Comparison of ENCODE assay signal across 22 cellular contexts in genomic region chr20:32847964-32848363, GRCh38. TPM values are rescaled to one million over a fixed set of nuclear protein-coding genes. Genes with fewer than 3 reads are reported as not detected.
"Had no signal": no experiment of that assay in that cellular context is flagged by ENCODE, and none has a peak within 500 bp of the region (broad histone marks: within the 10 kb centered on the region; RNA-seq: fewer than 3 reads in every experiment).

No MANE protein-coding gene starts in this region.

- DNase-seq: activated CD4-positive, alpha-beta T cell treated with anti-CD3 and anti-CD28 coated beads, Interleukin-2, amount 10 ng/mL, durations not matched to agents 7 days and 5 days; activated CD4-positive, CD25-positive, alpha-beta regulatory T cell; activated CD8-positive, alpha-beta memory T cell treated with anti-CD3 and anti-CD28 coated beads, Interleukin-2, amount 10 ng/mL, durations not matched to agents 7 days and 5 days; activated gamma-delta T cell; activated T-cell treated with anti-CD3 and anti-CD28 coated beads, Interleukin-2, amount 50 U/mL, for 4 hours; central memory CD4-positive, alpha-beta T cell; dorsolateral prefrontal cortex; erythroblast; kidney; left lung; midbrain; stimulated activated CD4-positive, alpha-beta T cell treated with anti-CD3 and anti-CD28 coated beads, Interleukin-12 subunit alpha, Interleukin-12 subunit beta, amount 100 ng/mL, for 4 hours; stimulated activated CD4-positive, alpha-beta T cell treated with anti-CD3 and anti-CD28 coated beads, Interleukin-1b, Interleukin-23, amount 100 ng/mL, for 48 hours; stimulated activated CD8-positive, alpha-beta memory T cell treated with anti-CD3 and anti-CD28 coated beads, Interleukin-4, amount 100 ng/mL, for 48 hours; stimulated activated naive CD8-positive, alpha-beta T cell treated with anti-CD3 and anti-CD28 coated beads, Interleukin-15, Interleukin-2, amounts not matched to agents 100 U/mL and 50 U/mL, for 24 hours; substantia nigra; T-helper 9 cell; tibial artery had no signal

- H3K4me3 Mint-ChIP-seq: activated CD4-positive, alpha-beta T cell treated with anti-CD3 and anti-CD28 coated beads, Interleukin-2, amount 10 ng/mL, durations not matched to agents 7 days and 5 days; activated CD8-positive, alpha-beta memory T cell treated with anti-CD3 and anti-CD28 coated beads, Interleukin-2, amount 10 ng/mL, durations not matched to agents 7 days and 5 days; activated T-cell treated with anti-CD3 and anti-CD28 coated beads, Interleukin-2, amount 50 U/mL, for 4 hours; brain; neural progenitor cell had no signal

- H3K27ac Mint-ChIP-seq: activated CD8-positive, alpha-beta memory T cell treated with anti-CD3 and anti-CD28 coated beads, Interleukin-2, amount 10 ng/mL, durations not matched to agents 7 days and 5 days; neural progenitor cell; progenitor cell of endocrine pancreas had no signal

- H3K27me3 Mint-ChIP-seq: activated CD4-positive, alpha-beta T cell treated with anti-CD3 and anti-CD28 coated beads, Interleukin-2, amount 10 ng/mL, durations not matched to agents 7 days and 5 days; activated CD8-positive, alpha-beta memory T cell treated with anti-CD3 and anti-CD28 coated beads, Interleukin-2, amount 10 ng/mL, durations not matched to agents 7 days and 5 days; brain; progenitor cell of endocrine pancreas had no signal

- H3K9me3 Mint-ChIP-seq: activated CD4-positive, alpha-beta T cell treated with anti-CD3 and anti-CD28 coated beads, Interleukin-2, amount 10 ng/mL, durations not matched to agents 7 days and 5 days; activated T-cell treated with anti-CD3 and anti-CD28 coated beads, Interleukin-2, amount 50 U/mL, for 4 hours; brain; neural progenitor cell had no signal

- ATAC-seq: activated CD8-positive, alpha-beta memory T cell treated with anti-CD3 and anti-CD28 coated beads, Interleukin-2, amount 10 ng/mL, durations not matched to agents 7 days and 5 days; activated T-cell treated with anti-CD3 and anti-CD28 coated beads, Interleukin-2, amount 50 U/mL, for 4 hours; left lung; stimulated activated naive CD8-positive, alpha-beta T cell treated with anti-CD3 and anti-CD28 coated beads, Interleukin-15, Interleukin-2, amounts not matched to agents 100 U/mL and 50 U/mL, for 24 hours had no signal

RNA-seq across cellular contexts. Expression of gene EFCAB8, which starts 10.8 kb away (rescaled TPM):
- total RNA-seq: frontal cortex had no signal
